ENCODE assay signal across 15 cellular contexts in genomic region chrX:66005832-66006449, GRCh38. TPM values are rescaled to one million over a fixed set of nuclear protein-coding genes. Genes with fewer than 3 reads are reported as not detected.
A peak's percentile ranks its signal among the peaks of the same experiment; 100 is the strongest.
DNase-seq lines count a peak whose midpoint lies in the region; ATAC-seq and TF ChIP-seq lines count a peak whose summit lies in the region.
"Had no signal": no experiment of that assay in that cellular context is flagged by ENCODE, and none has a peak within 500 bp of the region (broad histone marks: within the 10 kb centered on the region; RNA-seq: fewer than 3 reads in every experiment).

No MANE protein-coding gene starts in this region.

- ATAC-seq in activated T-helper 17 cell treated with anti-CD3 and anti-CD28 coated beads, Interleukin-2, amount 50 U/mL, for 72 hours (replicated peaks): no peak
- no peak for ATAC-seq in stimulated activated naive B cell treated with anti-CD40 and anti-IgM and Interleukin-4, amounts not matched to agents 10 μg/mL and 1 μg/mL and 100 μg/mL, for 72 hours (replicated peaks)
- ATAC-seq in GM21381 (IDR thresholded peaks at IDR 0.05; ENCODE audit: unreplicated experiment): no peak
- no peak for ATAC-seq in mucosa of descending colon
- ATAC-seq: SK-N-SH treated with all-trans-retinoic acid at 6 μM for 48 hours had no signal

- TF ChIP-seq CTCF in mucosa of descending colon (IDR thresholded peaks at IDR 0.05): no peak

- H3K36me3 Mint-ChIP-seq in activated naive CD4-positive, alpha-beta T cell treated with anti-CD3 and anti-CD28 coated beads, Interleukin-2, amount 50 U/mL, for 24 hours: no peaks in the 10 kb centered on the region
- no peaks in the 10 kb centered on the region for H3K36me3 Mint-ChIP-seq in activated T-helper 17 cell treated with anti-CD3 and anti-CD28 coated beads, Interleukin-2, amount 50 U/mL, for 72 hours (ENCODE audit: low read depth)
- peaks cover 2 to 18% of the 10 kb centered on the region in 2 donors for H3K36me3 Mint-ChIP-seq in stimulated activated naive B cell treated with anti-CD40 and anti-IgM and Interleukin-4, amounts not matched to agents 10 μg/mL and 1 μg/mL and 100 μg/mL, for 72 hours
- H3K36me3 Mint-ChIP-seq: stimulated activated effector memory CD8-positive, alpha-beta T cell treated with anti-CD3 and anti-CD28 coated beads, Interleukin-12 subunit alpha, Interleukin-12 subunit beta, amount 100 ng/mL, for 72 hours had no signal

- no peaks in the 10 kb centered on the region for H3K27me3 Mint-ChIP-seq in activated naive CD4-positive, alpha-beta T cell treated with anti-CD3 and anti-CD28 coated beads, Interleukin-2, amount 50 U/mL, for 24 hours
- no peaks in the 10 kb centered on the region for H3K27me3 Mint-ChIP-seq in activated T-helper 17 cell treated with anti-CD3 and anti-CD28 coated beads, Interleukin-2, amount 50 U/mL, for 72 hours
- no peaks in the 10 kb centered on the region for H3K27me3 Mint-ChIP-seq in stimulated activated naive B cell treated with anti-CD40 and anti-IgM and Interleukin-4, amounts not matched to agents 10 μg/mL and 1 μg/mL and 100 μg/mL, for 72 hours
- H3K27me3 Mint-ChIP-seq: progenitor cell of endocrine pancreas had no signal

- peaks cover 66% of the 10 kb centered on the region for H3K4me1 Mint-ChIP-seq in activated naive CD4-positive, alpha-beta T cell treated with anti-CD3 and anti-CD28 coated beads, Interleukin-2, amount 50 U/mL, for 24 hours
- peaks cover 26% of the 10 kb centered on the region for H3K4me1 Mint-ChIP-seq in activated T-helper 17 cell treated with anti-CD3 and anti-CD28 coated beads, Interleukin-2, amount 50 U/mL, for 72 hours
- peaks cover 51 to 73% of the 10 kb centered on the region in 2 donors for H3K4me1 Mint-ChIP-seq in stimulated activated naive B cell treated with anti-CD40 and anti-IgM and Interleukin-4, amounts not matched to agents 10 μg/mL and 1 μg/mL and 100 μg/mL, for 72 hours

- peaks cover 5% of the 10 kb centered on the region for H3K9me3 Mint-ChIP-seq in activated naive CD4-positive, alpha-beta T cell treated with anti-CD3 and anti-CD28 coated beads, Interleukin-2, amount 50 U/mL, for 24 hours
- H3K9me3 Mint-ChIP-seq in activated T-helper 17 cell treated with anti-CD3 and anti-CD28 coated beads, Interleukin-2, amount 50 U/mL, for 72 hours: peaks cover 13% of the 10 kb centered on the region
- H3K9me3 Mint-ChIP-seq in stimulated activated naive B cell treated with anti-CD40 and anti-IgM and Interleukin-4, amounts not matched to agents 10 μg/mL and 1 μg/mL and 100 μg/mL, for 72 hours: peaks cover 7 to 12% of the 10 kb centered on the region in 2 donors
- H3K9me3 Mint-ChIP-seq: stimulated activated effector memory CD8-positive, alpha-beta T cell treated with anti-CD3 and anti-CD28 coated beads, Interleukin-12 subunit alpha, Interleukin-12 subunit beta, amount 100 ng/mL, for 72 hours had no signal

- H3K4me1 ChIP-seq in mucosa of descending colon (ENCODE audit: low read depth): no peaks in the 10 kb centered on the region
- H3K4me1 ChIP-seq: ascending aorta had no signal

- peak overlapping the region; percentile 47 for H3K4me3 Mint-ChIP-seq in activated naive CD4-positive, alpha-beta T cell treated with anti-CD3 and anti-CD28 coated beads, Interleukin-2, amount 50 U/mL, for 24 hours
- H3K4me3 Mint-ChIP-seq in activated T-helper 17 cell treated with anti-CD3 and anti-CD28 coated beads, Interleukin-2, amount 50 U/mL, for 72 hours: peak overlapping the region; percentile 57
- H3K4me3 Mint-ChIP-seq in stimulated activated naive B cell treated with anti-CD40 and anti-IgM and Interleukin-4, amounts not matched to agents 10 μg/mL and 1 μg/mL and 100 μg/mL, for 72 hours: peak overlapping the region in 1 of 2 donors; percentile 41
- H3K4me3 Mint-ChIP-seq: stimulated activated effector memory CD8-positive, alpha-beta T cell treated with anti-CD3 and anti-CD28 coated beads, Interleukin-12 subunit alpha, Interleukin-12 subunit beta, amount 100 ng/mL, for 72 hours had no signal

- peak overlapping the region; percentile 95 for H3K27ac Mint-ChIP-seq in activated naive CD4-positive, alpha-beta T cell treated with anti-CD3 and anti-CD28 coated beads, Interleukin-2, amount 50 U/mL, for 24 hours
- H3K27ac Mint-ChIP-seq in activated T-helper 17 cell treated with anti-CD3 and anti-CD28 coated beads, Interleukin-2, amount 50 U/mL, for 72 hours: peak overlapping the region; percentile 82
- H3K27ac Mint-ChIP-seq in stimulated activated naive B cell treated with anti-CD40 and anti-IgM and Interleukin-4, amounts not matched to agents 10 μg/mL and 1 μg/mL and 100 μg/mL, for 72 hours: peak overlapping the region; percentile 77
- H3K27ac Mint-ChIP-seq: progenitor cell of endocrine pancreas; stimulated activated effector memory CD8-positive, alpha-beta T cell treated with anti-CD3 and anti-CD28 coated beads, Interleukin-12 subunit alpha, Interleukin-12 subunit beta, amount 100 ng/mL, for 72 hours had no signal

- H3K36me3 ChIP-seq in mucosa of descending colon (ENCODE audit: low read depth): no peaks in the 10 kb centered on the region
- H3K36me3 ChIP-seq: ascending aorta had no signal

- intact Hi-C loops in mucosa of descending colon (cut with DNase I, micrococcal nuclease): no loop called here

- no peak for DNase-seq in activated naive CD4-positive, alpha-beta T cell (lab: John Stamatoyannopoulos, UW)
- DNase-seq in NOMO-1 (lab: John Stamatoyannopoulos, UW; ENCODE audit: unreplicated experiment in 2 of 2) (peak; percentile 53 to 67), mucosa of descending colon (no peak)
- DNase-seq in stimulated activated naive B cell treated with anti-CD40 and anti-IgM and Interleukin-4, amounts not matched to agents 10 μg/mL and 1 μg/mL and 100 μg/mL, for 72 hours: no peak
- DNase-seq in stimulated activated CD4-positive, alpha-beta T cell treated with anti-CD3 and anti-CD28 coated beads, Interleukin-2, amount 100 ng/mL, for 48 hours: no peak
- DNase-seq: dermis blood vessel endothelial cell, mesendoderm, NCI-H2081 treated with DMSO at 0.1 percent for 48 hours had no signal

- H3K9me3 ChIP-seq in mucosa of descending colon: no peaks in the 10 kb centered on the region
- H3K9me3 ChIP-seq: ascending aorta had no signal

- no peak overlapping the region for H3K4me3 ChIP-seq in mucosa of descending colon
- H3K4me3 ChIP-seq: ascending aorta had no signal

RNA-seq across cellular contexts. Expression of gene VSIG4, which starts 33.9 kb away (rescaled TPM):
- total RNA-seq in activated T-helper 17 cell treated with anti-CD3 and anti-CD28 coated beads, Interleukin-2, amount 50 U/mL, for 72 hours: under 1 TPM in 1 of 2 donors, not detected in 1; 0.24 TPM
- total RNA-seq in mucosa of descending colon: 10 to 100 TPM in 2 of 3 donors, 1 to 10 TPM in 1; 7.3 to 80.5 (median 79.9) TPM
- total RNA-seq: dermis blood vessel endothelial cell, progenitor cell of endocrine pancreas had no signal

Comparison
In these comparisons a context has a peak if more than half of its experiments do, and no peak if none do; other contexts are left out.
1. DNase-seq: peak in NOMO-1 (2 of 2); none in activated naive CD4-positive, alpha-beta T cell (0 of 4), stimulated activated naive B cell treated with anti-CD40 and anti-IgM and Interleukin-4, amounts not matched to agents 10 μg/mL and 1 μg/mL and 100 μg/mL, for 72 hours (single experiment), stimulated activated CD4-positive, alpha-beta T cell treated with anti-CD3 and anti-CD28 coated beads, Interleukin-2, amount 100 ng/mL, for 48 hours (0 of 2) and mucosa of descending colon (0 of 3).
2. RNA of gene VSIG4, which starts 33.9 kb away (total RNA-seq): 7.3 to 80.5 TPM in mucosa of descending colon; 0.24 TPM in activated T-helper 17 cell treated with anti-CD3 and anti-CD28 coated beads, Interleukin-2, amount 50 U/mL, for 72 hours; every median in the first group is over 4 times any median in the second.
3. Peak in every context shown above with its lines, with median percentiles within 50 percentile points of each other: H3K27ac Mint-ChIP-seq.